ENCODE assay signal across 1 cellular context in the genomic region with DNA sequence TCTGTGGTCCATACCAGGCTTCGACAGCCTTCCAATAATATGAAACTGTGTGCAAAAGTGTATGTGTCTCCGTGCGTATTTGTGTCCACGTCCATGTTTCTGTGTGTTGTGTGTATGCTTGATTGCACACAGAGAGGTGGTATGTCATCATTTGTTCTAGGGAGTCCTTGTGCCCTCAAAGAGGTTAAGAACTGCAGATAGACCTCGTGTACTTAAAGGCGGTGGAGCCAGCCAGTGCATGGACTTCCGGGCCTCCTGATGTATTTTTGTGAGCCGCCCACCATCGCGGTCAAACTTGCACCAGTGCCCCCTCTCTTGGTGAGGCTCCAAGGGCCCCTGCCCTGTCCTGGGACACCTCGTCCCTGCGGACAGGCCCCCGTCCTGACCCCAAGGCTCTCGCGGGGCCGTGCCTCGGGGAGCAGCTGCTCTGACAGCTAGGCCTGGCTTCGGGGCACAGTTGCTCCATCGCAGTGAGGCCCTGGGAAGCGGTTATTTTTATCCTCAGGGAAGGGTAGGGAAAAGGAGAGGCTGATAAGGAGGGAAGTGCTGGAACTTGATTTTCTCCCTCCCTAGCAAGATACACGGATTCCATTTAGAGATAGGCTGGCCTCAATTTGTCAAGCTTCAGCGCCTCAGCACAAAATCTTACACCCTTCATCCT.
TF ChIP-seq lines count a peak whose summit lies in the region.

No MANE protein-coding gene starts in this region.

TF ChIP-seq in HepG2, 621 proteins besides CTCF, POLR2A, EP300 and RAD21 (continued from another document):
- TF ChIP-seq ZFX (CRISPR knock-in tag; IDR thresholded peaks at IDR 0.05; ENCODE audit: low read depth): peak; percentile 85
- peak; percentile 25 for TF ChIP-seq ASH2L (IDR thresholded peaks at IDR 0.05; ENCODE audit: insufficient read length, low read depth, low read length)
- peak; percentile 35; the same call in 1 of the 2 replicates for TF ChIP-seq ZNF768 (CRISPR knock-in tag; IDR thresholded peaks at IDR 0.05)
- TF ChIP-seq, protein P1, sequence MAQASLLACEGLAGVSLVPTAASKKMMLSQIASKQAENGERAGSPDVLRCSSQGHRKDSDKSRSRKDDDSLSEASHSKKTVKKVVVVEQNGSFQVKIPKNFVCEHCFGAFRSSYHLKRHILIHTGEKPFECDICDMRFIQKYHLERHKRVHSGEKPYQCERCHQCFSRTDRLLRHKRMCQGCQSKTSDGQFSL (CRISPR knock-in tag; IDR thresholded peaks at IDR 0.05): no peak
- TF ChIP-seq FOXC1 (CRISPR knock-in tag; IDR thresholded peaks at IDR 0.05; ENCODE audit: borderline replicate concordance): 0 out of 2 replicates have a peak, but pooled peaks have one; percentile 20
